Comparison of ENCODE assay signal across 8 cellular contexts in the genomic region with DNA sequence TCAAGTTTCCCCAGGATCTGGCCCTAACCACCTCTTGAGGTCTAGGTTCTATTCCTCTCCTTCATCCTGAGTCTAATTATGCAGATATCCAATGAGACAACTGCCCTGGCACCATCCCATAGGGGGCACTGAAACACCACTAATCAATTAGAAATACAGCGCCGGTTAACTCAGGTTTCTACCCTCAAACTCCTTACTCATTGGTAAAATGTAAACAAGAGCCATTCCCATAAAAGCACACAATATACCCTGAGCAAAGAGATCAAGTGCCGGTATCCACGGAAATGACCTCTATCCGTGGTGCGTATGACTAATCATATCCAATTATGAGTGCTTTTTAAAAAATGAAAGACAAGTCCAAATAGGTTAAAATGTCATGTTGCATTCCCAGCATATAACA.
DNase-seq lines count a peak whose midpoint lies in the region; ATAC-seq lines count a peak whose summit lies in the region.

No MANE protein-coding gene starts in this region.

- no peaks in the 10 kb centered on the region for H3K9me3 ChIP-seq in Karpas-422 (ENCODE audit: low read length)

- H3K4me3 ChIP-seq in Karpas-422 (ENCODE audit: low read length) = no peak overlapping the region

- DNase-seq in Karpas-422 = peak; percentile 79
- peak; percentile 39 for DNase-seq in SKM-1 treated with dmso at 0.1 percent for 144 hours (lab: John Stamatoyannopoulos, UW; ENCODE audit: unreplicated experiment)
- DNase-seq in activated naive CD8-positive, alpha-beta T cell treated with anti-CD3 and anti-CD28 coated beads, Interleukin-2, amount 10 ng/mL, durations not matched to agents 7 days and 5 days = peak; percentile 36
- peak in 41 of 42 donors; percentile 31 to 88 (median 70) for DNase-seq in head of caudate nucleus
- peak; percentile 78 for DNase-seq in putamen (ENCODE audit: low spot score)

- POLR2A ChIA-PET in activated naive CD8-positive, alpha-beta T cell treated with anti-CD3 and anti-CD28 coated beads, Interleukin-2, amount 10 ng/mL, durations not matched to agents 7 days and 5 days (lab: Charles Lee) = no interaction called here

- no peak overlapping the region for H3K9ac ChIP-seq in Karpas-422 (ENCODE audit: low read length)

- H3K27me3 ChIP-seq in Karpas-422 (ENCODE audit: low read length) = no peaks in the 10 kb centered on the region

- no peaks in the 10 kb centered on the region for H3K27me3 Mint-ChIP-seq in activated naive CD8-positive, alpha-beta T cell treated with anti-CD3 and anti-CD28 coated beads, Interleukin-2, amount 10 ng/mL, durations not matched to agents 7 days and 5 days

- H2AFZ ChIP-seq in Karpas-422 (ENCODE audit: low read length) = no peak overlapping the region

- H3K27ac Mint-ChIP-seq in activated naive CD8-positive, alpha-beta T cell treated with anti-CD3 and anti-CD28 coated beads, Interleukin-2, amount 10 ng/mL, durations not matched to agents 7 days and 5 days = no peak overlapping the region

- H3K4me2 ChIP-seq in Karpas-422 (ENCODE audit: low read depth, low read length, poor library complexity, severe bottlenecking) = no peak overlapping the region

- H3K9me3 Mint-ChIP-seq in activated naive CD8-positive, alpha-beta T cell treated with anti-CD3 and anti-CD28 coated beads, Interleukin-2, amount 10 ng/mL, durations not matched to agents 7 days and 5 days = peaks cover 1% of the 10 kb centered on the region

- peaks cover 86% of the 10 kb centered on the region for H3K79me2 ChIP-seq in Karpas-422 (ENCODE audit: low read length)

- intact Hi-C loops in head of caudate nucleus (cut with DNase I) = loop anchor here (5.0 to 10.0 kb wide), 2 partner anchors 142 to 240 kb away; a partner anchor contains a TSS

- H3K36me3 Mint-ChIP-seq in activated naive CD8-positive, alpha-beta T cell treated with anti-CD3 and anti-CD28 coated beads, Interleukin-2, amount 10 ng/mL, durations not matched to agents 7 days and 5 days = no peaks in the 10 kb centered on the region

- ATAC-seq in GM18498 (IDR thresholded peaks at IDR 0.05; ENCODE audit: unreplicated experiment) = peak; percentile 64
- ATAC-seq in activated naive CD8-positive, alpha-beta T cell treated with anti-CD3 and anti-CD28 coated beads, Interleukin-2, amount 10 ng/mL, durations not matched to agents 7 days and 5 days (ENCODE audit: low read depth) = peak; percentile 86
- no peak for ATAC-seq in GM21360 (IDR thresholded peaks at IDR 0.05; ENCODE audit: unreplicated experiment)
- ATAC-seq in GM21576 (IDR thresholded peaks at IDR 0.05; ENCODE audit: unreplicated experiment) = no peak

- peaks cover 8% of the 10 kb centered on the region for H3K4me1 Mint-ChIP-seq in activated naive CD8-positive, alpha-beta T cell treated with anti-CD3 and anti-CD28 coated beads, Interleukin-2, amount 10 ng/mL, durations not matched to agents 7 days and 5 days

- H3K27ac ChIP-seq in Karpas-422 (ENCODE audit: low read length) = 0 out of 2 replicates have a peak overlapping the region, but pooled peaks have one; percentile 1

- H4K20me1 ChIP-seq in Karpas-422 (ENCODE audit: insufficient read depth, low read depth, low read length) = peaks cover 3% of the 10 kb centered on the region; the same call in 1 of the 2 replicates

- no peaks in the 10 kb centered on the region for H3K36me3 ChIP-seq in Karpas-422 (ENCODE audit: insufficient read depth, low read length)

- no peaks in the 10 kb centered on the region for H3K9me2 ChIP-seq in Karpas-422 (replicated peaks; ENCODE audit: insufficient read depth, low read length)

- H3K4me1 ChIP-seq in Karpas-422 (ENCODE audit: low read length) = peaks cover 36% of the 10 kb centered on the region

- no peak overlapping the region for H3K4me3 Mint-ChIP-seq in activated naive CD8-positive, alpha-beta T cell treated with anti-CD3 and anti-CD28 coated beads, Interleukin-2, amount 10 ng/mL, durations not matched to agents 7 days and 5 days

Comparison
In these comparisons a context has a peak if more than half of its experiments do, and no peak if none do; other contexts are left out.
1. ATAC-seq: peak in GM18498 (single experiment) and activated naive CD8-positive, alpha-beta T cell treated with anti-CD3 and anti-CD28 coated beads, Interleukin-2, amount 10 ng/mL, durations not matched to agents 7 days and 5 days (single experiment); none in GM21360 (single experiment) and GM21576 (single experiment).
2. Peak in every context shown above with its lines, with median percentiles within 50 percentile points of each other: DNase-seq.